In the genomic region with DNA sequence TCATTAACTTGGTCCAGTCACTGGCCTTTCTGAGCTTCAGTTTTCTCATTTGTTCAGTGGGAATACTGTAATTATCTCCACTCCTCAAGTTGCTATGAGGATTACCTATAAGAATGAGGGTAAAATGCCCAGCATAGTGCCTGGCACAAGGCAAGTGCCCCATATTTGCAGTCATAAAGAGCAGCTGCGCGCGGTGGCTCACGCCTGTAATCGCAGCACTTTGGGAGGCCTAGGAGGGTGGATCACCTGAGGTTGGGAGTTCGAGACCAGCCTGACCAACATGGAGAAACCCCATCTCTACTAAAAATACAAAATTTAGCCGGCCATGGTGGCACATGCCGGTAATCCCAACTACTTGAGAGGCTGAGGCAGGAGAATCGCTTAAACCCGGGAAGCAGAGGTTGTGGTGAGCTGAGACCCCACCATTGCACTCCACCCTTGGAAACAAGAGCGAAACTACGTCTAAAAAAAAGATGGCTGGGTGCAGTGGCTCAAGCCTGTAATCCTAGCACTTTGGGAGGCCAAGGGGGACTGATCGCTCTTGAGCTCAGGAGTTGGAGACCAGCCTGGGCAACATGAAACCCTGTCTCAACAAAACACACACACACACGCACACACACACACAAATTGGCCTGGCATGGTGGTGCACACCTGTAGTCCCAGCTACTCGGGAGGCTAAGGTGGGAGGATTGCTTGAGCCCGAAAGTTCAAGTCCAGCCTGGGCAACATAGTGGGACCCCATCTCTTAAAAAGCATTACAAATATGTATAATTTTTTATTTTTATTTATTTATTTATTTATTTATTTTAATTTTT, we compare ENCODE assay signal across 6 cellular contexts. TPM values are rescaled to one million over a fixed set of nuclear protein-coding genes. Genes with fewer than 3 reads are reported as not detected.
DNase-seq lines count a peak whose midpoint lies in the region; TF ChIP-seq lines count a peak whose summit lies in the region.
"Not testable (repeated sequence)": the region's sequence is repeated elsewhere in the genome, so short reads cannot be mapped to it uniquely, and the experiment has no call there.

No MANE protein-coding gene starts in this region.

- intact Hi-C loops in testis (cut with DNase I; ENCODE audit: low total_unique reads): not testable (repeated sequence)

- peak overlapping the region; percentile 84 for H3K9ac ChIP-seq in iPS-18a (ENCODE audit: low read length)

- H3K27me3 Mint-ChIP-seq in activated CD4-positive, alpha-beta memory T cell treated with anti-CD3 and anti-CD28 coated beads, Interleukin-2, amount 10 ng/mL, durations not matched to agents 7 days and 5 days: peaks cover 58% of the 10 kb centered on the region
- H3K27me3 Mint-ChIP-seq in neural crest cell (ENCODE audit: low read depth): peaks cover 48% of the 10 kb centered on the region

- H3K4me3 Mint-ChIP-seq in activated CD4-positive, alpha-beta memory T cell treated with anti-CD3 and anti-CD28 coated beads, Interleukin-2, amount 10 ng/mL, durations not matched to agents 7 days and 5 days: peak overlapping the region; percentile 66
- H3K4me3 Mint-ChIP-seq in neural crest cell: peak overlapping the region; percentile 89

- not testable (repeated sequence) for TF ChIP-seq CTCF in coronary artery (IDR thresholded peaks at IDR 0.05); neural crest cell (conservative IDR thresholded peaks at IDR 0.05); testis (IDR thresholded peaks at IDR 0.05)

- H3K27me3 ChIP-seq in H7 (ENCODE audit: control insufficient read depth, insufficient read depth, low read length); iPS-18a (ENCODE audit: control insufficient read depth, insufficient read depth, low read length); testis: not testable (repeated sequence)

- H3K4me3 ChIP-seq in H7 (ENCODE audit: insufficient read depth, low read depth, low read length): peak overlapping the region; percentile 98
- peak overlapping the region; percentile 77 for H3K4me3 ChIP-seq in coronary artery
- peak overlapping the region; percentile 88 for H3K4me3 ChIP-seq in iPS-18a (ENCODE audit: low read length)
- H3K4me3 ChIP-seq in testis: peak overlapping the region; percentile 39 to 66

- H3K36me3 ChIP-seq in H7 (replicated peaks; ENCODE audit: control insufficient read depth, insufficient read depth, low read length); iPS-18a (ENCODE audit: control insufficient read depth, low read depth, low read length); testis (ENCODE audit: low read depth, missing control alignments): not testable (repeated sequence)

- not testable (repeated sequence) for DNase-seq in H7; activated CD4-positive, alpha-beta memory T cell treated with anti-CD3 and anti-CD28 coated beads, Interleukin-2, amount 10 ng/mL, durations not matched to agents 7 days and 5 days; coronary artery (ENCODE audit: low spot score); neural crest cell (ENCODE audit: low read depth, low spot score); testis

- peaks cover 11% of the 10 kb centered on the region for H3K4me1 Mint-ChIP-seq in activated CD4-positive, alpha-beta memory T cell treated with anti-CD3 and anti-CD28 coated beads, Interleukin-2, amount 10 ng/mL, durations not matched to agents 7 days and 5 days
- H3K4me1 Mint-ChIP-seq in neural crest cell: peaks cover 35% of the 10 kb centered on the region

- H3K27ac ChIP-seq in coronary artery, testis: not testable (repeated sequence)
- H3K27ac ChIP-seq in iPS-18a (ENCODE audit: low read length): peak overlapping the region; percentile 12

- 72 to 76% methylated on average over 16 of the region's 16 CpGs for WGBS in testis, 2 donors

- H3K9me3 ChIP-seq in iPS-18a (ENCODE audit: control insufficient read depth, low read depth, low read length); testis: not testable (repeated sequence)

- not testable (repeated sequence) for H3K36me3 Mint-ChIP-seq in activated CD4-positive, alpha-beta memory T cell treated with anti-CD3 and anti-CD28 coated beads, Interleukin-2, amount 10 ng/mL, durations not matched to agents 7 days and 5 days (ENCODE audit: low read depth); neural crest cell (ENCODE audit: low read depth)

- CTCF ChIA-PET in activated CD4-positive, alpha-beta memory T cell treated with anti-CD3 and anti-CD28 coated beads, Interleukin-2, amount 10 ng/mL, durations not matched to agents 7 days and 5 days (lab: Charles Lee): not testable (repeated sequence)

- not testable (repeated sequence) for H3K27ac Mint-ChIP-seq in activated CD4-positive, alpha-beta memory T cell treated with anti-CD3 and anti-CD28 coated beads, Interleukin-2, amount 10 ng/mL, durations not matched to agents 7 days and 5 days
- peak overlapping the region; percentile 37 for H3K27ac Mint-ChIP-seq in neural crest cell (ENCODE audit: unreplicated experiment)

- POLR2A ChIA-PET in activated CD4-positive, alpha-beta memory T cell treated with anti-CD3 and anti-CD28 coated beads, Interleukin-2, amount 10 ng/mL, durations not matched to agents 7 days and 5 days (lab: Charles Lee): interaction anchor here (0.7 to 1.6 kb wide), 3 partner anchors 12 to 13 kb away, joined by 3 to 6 read pairs (median 4); a partner anchor contains a TSS

- H3K4me1 ChIP-seq in iPS-18a (ENCODE audit: control insufficient read depth, low read depth, low read length): peaks cover 16% of the 10 kb centered on the region
- peaks cover 30% of the 10 kb centered on the region for H3K4me1 ChIP-seq in testis

- H3K9me3 Mint-ChIP-seq in activated CD4-positive, alpha-beta memory T cell treated with anti-CD3 and anti-CD28 coated beads, Interleukin-2, amount 10 ng/mL, durations not matched to agents 7 days and 5 days; neural crest cell: not testable (repeated sequence)

- TF ChIP-seq POLR2A in testis (IDR thresholded peaks at IDR 0.05): not testable (repeated sequence)

RNA-seq across cellular contexts. Expression of a gene that starts 1.0 kb away (rescaled TPM):
- 93.4 and 107 TPM in 2 replicates for total RNA-seq in H7 (2014; rRNA removed; shearing (Covaris generic))
- 1 to 10 TPM; 1.1 TPM for total RNA-seq in activated CD4-positive, alpha-beta memory T cell treated with anti-CD3 and anti-CD28 coated beads, Interleukin-2, amount 10 ng/mL, durations not matched to agents 7 days and 5 days
- 61.2 and 62.0 TPM in 2 replicates for total RNA-seq in neural crest cell
- total RNA-seq in testis: 10 to 100 TPM; 11.1 to 12.8 TPM
- 8.8 TPM for polyA plus RNA-seq in testis (ENCODE audit: insufficient read depth, low read depth, low replicate concordance)

RNA-seq across cellular contexts. Expression of a gene that starts 12.2 kb away (rescaled TPM):
- total RNA-seq in H7 (2014; rRNA removed; shearing (Covaris generic)): 9.6 and 11.3 TPM in 2 replicates
- 10 to 100 TPM; 39.8 to 40.3 TPM for total RNA-seq in activated CD4-positive, alpha-beta memory T cell treated with anti-CD3 and anti-CD28 coated beads, Interleukin-2, amount 10 ng/mL, durations not matched to agents 7 days and 5 days
- total RNA-seq in neural crest cell (31.3 and 33.1 TPM in 2 replicates), testis (10 to 100 TPM; 23.1 to 27.9 TPM)
- polyA plus RNA-seq in testis (ENCODE audit: insufficient read depth, low read depth, low replicate concordance): 59.3 TPM

RNA-seq across cellular contexts. Expression of a gene that starts 15.5 kb away (rescaled TPM):
- 81.0 and 88.9 TPM in 2 replicates for total RNA-seq in H7 (2014; rRNA removed; shearing (Covaris generic))
- total RNA-seq in activated CD4-positive, alpha-beta memory T cell treated with anti-CD3 and anti-CD28 coated beads, Interleukin-2, amount 10 ng/mL, durations not matched to agents 7 days and 5 days: 10 to 100 TPM; 58.3 to 60.4 TPM
- total RNA-seq in neural crest cell (86.7 and 89.7 TPM in 2 replicates), testis (10 to 100 TPM; 73.8 to 84.3 TPM)
- 80.8 TPM for polyA plus RNA-seq in testis (ENCODE audit: insufficient read depth, low read depth, low replicate concordance)

RNA-seq across cellular contexts. Expression of a gene that starts 21.2 kb away (rescaled TPM):
- 38.0 and 55.5 TPM in 2 replicates for total RNA-seq in H7 (2014; rRNA removed; shearing (Covaris generic))
- 100 to 1,000 TPM; 102 to 105 TPM for total RNA-seq in activated CD4-positive, alpha-beta memory T cell treated with anti-CD3 and anti-CD28 coated beads, Interleukin-2, amount 10 ng/mL, durations not matched to agents 7 days and 5 days
- total RNA-seq in neural crest cell: 56.9 and 57.8 TPM in 2 replicates
- 10 to 100 TPM; 27.5 to 31.7 TPM for total RNA-seq in testis
- polyA plus RNA-seq in testis (ENCODE audit: insufficient read depth, low read depth, low replicate concordance): 90.6 TPM

RNA-seq across cellular contexts. Expression of a gene that starts 21.3 kb away (rescaled TPM):
- 0.83 and 1.6 TPM in 2 replicates for total RNA-seq in H7 (2014; rRNA removed; shearing (Covaris generic))
- 1 to 10 TPM; 1.2 to 1.6 TPM for total RNA-seq in activated CD4-positive, alpha-beta memory T cell treated with anti-CD3 and anti-CD28 coated beads, Interleukin-2, amount 10 ng/mL, durations not matched to agents 7 days and 5 days
- total RNA-seq in neural crest cell (7.3 and 7.9 TPM in 2 replicates), testis (10 to 100 TPM; 10.4 to 15.7 TPM)
- polyA plus RNA-seq in testis (ENCODE audit: insufficient read depth, low read depth, low replicate concordance): 23.1 TPM

Comparison
In these comparisons a context has a peak if more than half of its experiments do, and no peak if none do; other contexts are left out.
1. RNA of a gene that starts 1.0 kb away (total RNA-seq): 93.4 to 107 TPM in H7, 61.2 to 62.0 TPM in neural crest cell and 11.1 to 12.8 TPM in testis; 1.1 TPM in activated CD4-positive, alpha-beta memory T cell treated with anti-CD3 and anti-CD28 coated beads, Interleukin-2, amount 10 ng/mL, durations not matched to agents 7 days and 5 days; every median in the first group is over 4 times any median in the second.
2. Peak in every context shown above with its lines, with median percentiles within 50 percentile points of each other: H3K4me3 ChIP-seq.